ENCODE assay signal across 16 cellular contexts in genomic region chr2:222978850-222979249, GRCh38.
DNase-seq lines count a peak whose midpoint lies in the region; ATAC-seq and TF ChIP-seq lines count a peak whose summit lies in the region.
"Had no signal": no experiment of that assay in that cellular context is flagged by ENCODE, and none has a peak within 500 bp of the region (broad histone marks: within the 10 kb centered on the region; RNA-seq: fewer than 3 reads in every experiment).

No MANE protein-coding gene starts in this region.

- ATAC-seq in psoas muscle: no peak

- H3K27ac ChIP-seq in psoas muscle: no peak overlapping the region
- H3K27ac ChIP-seq: C4-2B, HL-60 had no signal

- no peaks in the 10 kb centered on the region for H3K27me3 ChIP-seq in psoas muscle (ENCODE audit: insufficient read depth in 3 of 3, low read length in 2 of 3)
- H3K27me3 ChIP-seq: BE2C had no signal

- no peaks in the 10 kb centered on the region for H3K9me3 ChIP-seq in psoas muscle
- H3K9me3 ChIP-seq: BE2C had no signal

- H3K4me1 Mint-ChIP-seq in chondrocyte (ENCODE audit: low read depth): peaks cover 47% of the 10 kb centered on the region
- H3K4me1 Mint-ChIP-seq in mesothelial cell of epicardium: peaks cover 22% of the 10 kb centered on the region

- H3K4me3 ChIP-seq in psoas muscle: no peak overlapping the region

- H3K36me3 Mint-ChIP-seq in chondrocyte (ENCODE audit: low read depth) (no peaks in the 10 kb centered on the region), mesothelial cell of epicardium (no peaks in the 10 kb centered on the region)
- H3K36me3 Mint-ChIP-seq: CD4-positive, alpha-beta memory T cell had no signal

- H3K27ac Mint-ChIP-seq in chondrocyte (ENCODE audit: unreplicated experiment) (peak overlapping the region; percentile 6), mesothelial cell of epicardium (peak overlapping the region; percentile 39)
- H3K27ac Mint-ChIP-seq: CD4-positive, alpha-beta memory T cell; HFFc6 had no signal

- TF ChIP-seq CTCF in chondrocyte (IDR thresholded peaks at IDR 0.05): no peak
- no peak for TF ChIP-seq CTCF in mesothelial cell of epicardium (IDR thresholded peaks at IDR 0.05; ENCODE audit: unreplicated experiment)
- TF ChIP-seq CTCF in psoas muscle (IDR thresholded peaks at IDR 0.05): no peak

- no peaks in the 10 kb centered on the region for H3K36me3 ChIP-seq in psoas muscle (ENCODE audit: insufficient read depth in 1 of 2, low read depth in 1 of 2)
- H3K36me3 ChIP-seq: BE2C had no signal

- H3K9me3 Mint-ChIP-seq in chondrocyte (ENCODE audit: low read depth): peaks cover 7% of the 10 kb centered on the region
- no peaks in the 10 kb centered on the region for H3K9me3 Mint-ChIP-seq in mesothelial cell of epicardium
- H3K9me3 Mint-ChIP-seq: HFFc6 had no signal

- H3K4me3 Mint-ChIP-seq in chondrocyte (ENCODE audit: unreplicated experiment) (no peak overlapping the region), mesothelial cell of epicardium (no peak overlapping the region)
- H3K4me3 Mint-ChIP-seq: CD4-positive, alpha-beta memory T cell; HFFc6 had no signal

- no peaks in the 10 kb centered on the region for H3K27me3 Mint-ChIP-seq in chondrocyte (ENCODE audit: low read depth)
- no peaks in the 10 kb centered on the region for H3K27me3 Mint-ChIP-seq in mesothelial cell of epicardium (ENCODE audit: low read depth)

- intact Hi-C loops in psoas muscle (cut with DNase I): loop anchor here in 1 of 2 donors (5.0 kb wide), 1 partner anchor 73 kb away; the partner anchor contains the start of gene KCNE4

- no peaks in the 10 kb centered on the region for H3K4me1 ChIP-seq in psoas muscle

- DNase-seq in EH (ENCODE audit: low read depth) (peak; percentile 18), chondrocyte (ENCODE audit: low spot score) (no peak), mesothelial cell of epicardium (ENCODE audit: low spot score in 2 of 2, unreplicated experiment in 2 of 2) (no peak), A172 (ENCODE audit: low spot score) (no peak), psoas muscle (no peak)
- no peak for DNase-seq in stimulated activated CD4-positive, alpha-beta T cell treated with anti-CD3 and anti-CD28 coated beads, Interleukin-1b, Interleukin-23, amount 100 ng/mL, for 48 hours
- no peak for DNase-seq in effector CD8-positive, alpha-beta T cell (lab: John Stamatoyannopoulos, UW)
- DNase-seq: BE2C; CD4-positive, alpha-beta memory T cell; DMS153; DMS79 treated with DMSO at 0.1 percent for 48 hours; GDM1; HCEC 1CT; HFFc6 had no signal
